ENCODE assay signal across 9 cellular contexts in the genomic region with DNA sequence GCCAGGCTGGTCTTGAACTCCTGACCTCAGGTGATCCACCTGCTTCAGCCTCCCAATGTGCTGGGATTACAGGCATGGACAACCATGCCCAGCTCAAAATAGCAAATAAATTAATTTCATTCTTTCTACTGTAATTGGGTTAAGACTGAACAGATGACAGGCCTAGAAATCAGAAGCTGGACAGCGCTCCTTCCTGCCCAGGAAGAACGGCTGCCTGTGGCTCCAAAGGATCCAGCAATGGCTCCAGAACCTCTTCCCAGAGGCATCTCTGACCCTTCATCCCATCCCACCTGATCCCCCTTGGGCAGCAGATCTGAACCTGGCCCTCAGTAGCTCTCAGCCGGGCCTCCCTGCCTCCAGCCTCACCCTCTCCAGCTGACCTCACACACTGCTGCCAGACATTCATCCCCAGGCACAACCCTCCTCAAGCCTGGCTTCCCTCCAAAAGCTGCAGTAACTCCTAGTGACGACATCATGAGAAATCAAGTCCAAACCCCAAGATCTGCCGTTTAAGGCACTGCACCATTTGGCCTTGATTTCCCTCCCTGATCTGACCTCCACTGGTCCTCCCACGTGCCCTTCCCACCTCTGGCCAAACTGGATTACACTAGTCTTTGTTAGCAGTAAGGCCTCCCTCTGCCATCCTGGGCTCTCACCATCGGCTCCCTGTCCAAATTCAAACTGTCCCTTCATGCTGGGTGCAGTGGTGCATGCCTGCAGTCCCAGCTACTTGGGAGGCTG. TPM values are rescaled to one million over a fixed set of nuclear protein-coding genes. Genes with fewer than 3 reads are reported as not detected.
DNase-seq lines count a peak whose midpoint lies in the region; ATAC-seq, FAIRE-seq and TF ChIP-seq lines count a peak whose summit lies in the region.
"Had no signal": no experiment of that assay in that cellular context is flagged by ENCODE, and none has a peak within 500 bp of the region (broad histone marks: within the 10 kb centered on the region; RNA-seq: fewer than 3 reads in every experiment).

No MANE protein-coding gene starts in this region.

- H3K27ac ChIP-seq in small intestine (ENCODE audit: low read depth in 1 of 2, low read length in 1 of 2) (no peak overlapping the region), PC-9 (no peak overlapping the region)

- peaks cover 30% of the 10 kb centered on the region for H3K4me1 Mint-ChIP-seq in activated CD8-positive, alpha-beta memory T cell treated with anti-CD3 and anti-CD28 coated beads, Interleukin-2, amount 10 ng/mL, durations not matched to agents 7 days and 5 days

- no peak for ATAC-seq in activated CD8-positive, alpha-beta memory T cell treated with anti-CD3 and anti-CD28 coated beads, Interleukin-2, amount 10 ng/mL, durations not matched to agents 7 days and 5 days
- ATAC-seq in HG03139 (IDR thresholded peaks at IDR 0.05; ENCODE audit: unreplicated experiment), result no peak

- H4K20me1 ChIP-seq in PC-9 (ENCODE audit: insufficient read depth), result no peaks in the 10 kb centered on the region

- H3K36me3 ChIP-seq in small intestine (ENCODE audit: control insufficient read depth in 2 of 2, insufficient read depth in 2 of 2, low read length in 2 of 2), result peaks cover 0 to 2% of the 10 kb centered on the region in 2 donors
- H3K36me3 ChIP-seq in PC-9 (ENCODE audit: low read depth), result no peaks in the 10 kb centered on the region

- 0 out of 2 replicates have a peak, but pooled peaks cover 5% of the 10 kb centered on the region for H3K79me2 ChIP-seq in PC-9 (ENCODE audit: low read depth)

- H3K9me2 ChIP-seq in PC-9 (ENCODE audit: insufficient read depth), result no peaks in the 10 kb centered on the region

- no peaks in the 10 kb centered on the region for H3K27me3 ChIP-seq in small intestine (ENCODE audit: control insufficient read depth in 2 of 2, insufficient read depth in 2 of 2, low read length in 2 of 2)
- no peaks in the 10 kb centered on the region for H3K27me3 ChIP-seq in PC-9 (ENCODE audit: insufficient read depth, low read depth)

- CTCF ChIA-PET in activated CD8-positive, alpha-beta memory T cell treated with anti-CD3 and anti-CD28 coated beads, Interleukin-2, amount 10 ng/mL, durations not matched to agents 7 days and 5 days (lab: Charles Lee), result interaction anchor here (0.9 to 5.8 kb wide), 4 partner anchors 14 to 138 kb away, joined by 3 to 86 read pairs (median 4); partner anchors contain the start of gene SLC25A19
- CTCF ChIA-PET in PC-9 (lab: Charles Lee), result no interaction called here

- WGBS in small intestine, 3 donors, result 78 to 80% (median 79%) methylated on average over 7 of the region's 7 CpGs

- H3K27me3 Mint-ChIP-seq in activated CD8-positive, alpha-beta memory T cell treated with anti-CD3 and anti-CD28 coated beads, Interleukin-2, amount 10 ng/mL, durations not matched to agents 7 days and 5 days, result no peaks in the 10 kb centered on the region

- POLR2A ChIA-PET in PC-9 (lab: Charles Lee; ENCODE audit: unreplicated experiment), result no interaction called here

- intact Hi-C loops in PC-9 (cut with micrococcal nuclease; ENCODE audit: unreplicated experiment), result no loop called here

- no peak overlapping the region for H2AFZ ChIP-seq in PC-9

- no peak overlapping the region for H3K4me3 Mint-ChIP-seq in activated CD8-positive, alpha-beta memory T cell treated with anti-CD3 and anti-CD28 coated beads, Interleukin-2, amount 10 ng/mL, durations not matched to agents 7 days and 5 days

- H3K4me1 ChIP-seq in small intestine (ENCODE audit: control insufficient read depth in 2 of 2, insufficient read depth in 1 of 2, low read depth in 1 of 2, low read length in 1 of 2), result peaks cover 2 to 4% of the 10 kb centered on the region in 2 donors
- peaks cover 7% of the 10 kb centered on the region for H3K4me1 ChIP-seq in PC-9 (replicated peaks; ENCODE audit: insufficient read depth)

- H3K4me3 ChIP-seq in choroid plexus epithelial cell (ENCODE audit: low read depth, low read length) (no peak overlapping the region), skeletal muscle cell (ENCODE audit: low read depth, low read length) (no peak overlapping the region), small intestine (ENCODE audit: low read depth in 1 of 2, low read length in 2 of 2) (no peak overlapping the region), PC-9 (no peak overlapping the region)
- H3K4me3 ChIP-seq: skin epidermis had no signal

- no peak for DNase-seq in activated CD8-positive, alpha-beta memory T cell treated with anti-CD3 and anti-CD28 coated beads, Interleukin-2, amount 10 ng/mL, durations not matched to agents 7 days and 5 days
- no peak for DNase-seq in activated CD8-positive, alpha-beta memory T cell treated with anti-CD3 and anti-CD28 coated beads, Interleukin-2, amount 50 U/mL, for 48 hours
- DNase-seq in NCI-H226 (peak; percentile 87), choroid plexus epithelial cell (ENCODE audit: low read depth) (peak; percentile 60), skeletal muscle cell (ENCODE audit: low read depth) (peak; percentile 31), small intestine (no peak), PC-9 (no peak)

- peak overlapping the region; percentile 4 for H3K27ac Mint-ChIP-seq in activated CD8-positive, alpha-beta memory T cell treated with anti-CD3 and anti-CD28 coated beads, Interleukin-2, amount 10 ng/mL, durations not matched to agents 7 days and 5 days

- no TSS peak for BruUV-seq in PC-9 (replicated peaks; lab: Mats Ljungman, UMichigan)

- H3K36me3 Mint-ChIP-seq in activated CD8-positive, alpha-beta memory T cell treated with anti-CD3 and anti-CD28 coated beads, Interleukin-2, amount 10 ng/mL, durations not matched to agents 7 days and 5 days, result peaks cover 18% of the 10 kb centered on the region

- no peaks in the 10 kb centered on the region for H3K9me3 Mint-ChIP-seq in activated CD8-positive, alpha-beta memory T cell treated with anti-CD3 and anti-CD28 coated beads, Interleukin-2, amount 10 ng/mL, durations not matched to agents 7 days and 5 days (ENCODE audit: low read depth)

- TF ChIP-seq CTCF in choroid plexus epithelial cell (conservative IDR thresholded peaks at IDR 0.05; ENCODE audit: low read depth, low read length), result no peak
- TF ChIP-seq CTCF in PC-9 (conservative IDR thresholded peaks at IDR 0.05), result no peak

- H3K4me2 ChIP-seq in PC-9, result no peak overlapping the region

- H3K9me3 ChIP-seq in small intestine (ENCODE audit: control insufficient read depth, low read depth), result no peaks in the 10 kb centered on the region
- no peaks in the 10 kb centered on the region for H3K9me3 ChIP-seq in PC-9 (ENCODE audit: insufficient read depth, low read depth)

- FAIRE-seq in small intestine (lab: Jason Lieb, UNC), result no peak

- H3F3A ChIP-seq in PC-9 (ENCODE audit: insufficient read depth, low read depth), result peaks cover 29% of the 10 kb centered on the region; the same call in 1 of the 2 replicates

RNA-seq across cellular contexts. Expression of gene MIF4GD, which starts 3.1 kb away (rescaled TPM):
- total RNA-seq in activated CD8-positive, alpha-beta memory T cell treated with anti-CD3 and anti-CD28 coated beads, Interleukin-2, amount 10 ng/mL, durations not matched to agents 7 days and 5 days, result 10 to 100 TPM; 56.9 to 58.5 TPM
- 10 to 100 TPM; 13.0 to 26.1 (median 19.7) TPM for polyA plus RNA-seq in small intestine
- 23.4 and 35.4 TPM in 2 replicates for total RNA-seq in PC-9 (2021)

RNA-seq across cellular contexts. Expression of gene MRPS7, which starts 12.5 kb away (rescaled TPM):
- 10 to 100 TPM; 49.5 to 56.9 TPM for total RNA-seq in activated CD8-positive, alpha-beta memory T cell treated with anti-CD3 and anti-CD28 coated beads, Interleukin-2, amount 10 ng/mL, durations not matched to agents 7 days and 5 days
- polyA plus RNA-seq in small intestine, result 10 to 100 TPM; 67.0 to 88.6 (median 81.7) TPM
- total RNA-seq in PC-9 (2021), result 50.1 and 51.3 TPM in 2 replicates

RNA-seq across cellular contexts. Expression of gene GGA3, which starts 12.7 kb away (rescaled TPM):
- total RNA-seq in activated CD8-positive, alpha-beta memory T cell treated with anti-CD3 and anti-CD28 coated beads, Interleukin-2, amount 10 ng/mL, durations not matched to agents 7 days and 5 days, result 10 to 100 TPM; 84.6 to 90.2 TPM
- polyA plus RNA-seq in small intestine, result 10 to 100 TPM; 17.6 to 22.7 (median 22.1) TPM
- total RNA-seq in PC-9 (2021), result 34.8 and 37.5 TPM in 2 replicates

RNA-seq across cellular contexts. Expression of gene SLC25A19, which starts 15.1 kb away (rescaled TPM):
- 10 to 100 TPM; 46.3 to 66.4 TPM for total RNA-seq in activated CD8-positive, alpha-beta memory T cell treated with anti-CD3 and anti-CD28 coated beads, Interleukin-2, amount 10 ng/mL, durations not matched to agents 7 days and 5 days
- 10 to 100 TPM; 12.7 to 15.6 (median 12.7) TPM for polyA plus RNA-seq in small intestine
- total RNA-seq in PC-9 (2021), result 18.7 and 19.4 TPM in 2 replicates

Comparison
In these comparisons a context has a peak if more than half of its experiments do, and no peak if none do; other contexts are left out.
1. DNase-seq: peak in NCI-H226 (single experiment), choroid plexus epithelial cell (single experiment) and skeletal muscle cell (single experiment); none in activated CD8-positive, alpha-beta memory T cell treated with anti-CD3 and anti-CD28 coated beads, Interleukin-2, amount 10 ng/mL, durations not matched to agents 7 days and 5 days (single experiment), activated CD8-positive, alpha-beta memory T cell treated with anti-CD3 and anti-CD28 coated beads, Interleukin-2, amount 50 U/mL, for 48 hours (single experiment), small intestine (single experiment) and PC-9 (0 of 2).